ENCODE assay signal across 22 cellular contexts in the genomic region with DNA sequence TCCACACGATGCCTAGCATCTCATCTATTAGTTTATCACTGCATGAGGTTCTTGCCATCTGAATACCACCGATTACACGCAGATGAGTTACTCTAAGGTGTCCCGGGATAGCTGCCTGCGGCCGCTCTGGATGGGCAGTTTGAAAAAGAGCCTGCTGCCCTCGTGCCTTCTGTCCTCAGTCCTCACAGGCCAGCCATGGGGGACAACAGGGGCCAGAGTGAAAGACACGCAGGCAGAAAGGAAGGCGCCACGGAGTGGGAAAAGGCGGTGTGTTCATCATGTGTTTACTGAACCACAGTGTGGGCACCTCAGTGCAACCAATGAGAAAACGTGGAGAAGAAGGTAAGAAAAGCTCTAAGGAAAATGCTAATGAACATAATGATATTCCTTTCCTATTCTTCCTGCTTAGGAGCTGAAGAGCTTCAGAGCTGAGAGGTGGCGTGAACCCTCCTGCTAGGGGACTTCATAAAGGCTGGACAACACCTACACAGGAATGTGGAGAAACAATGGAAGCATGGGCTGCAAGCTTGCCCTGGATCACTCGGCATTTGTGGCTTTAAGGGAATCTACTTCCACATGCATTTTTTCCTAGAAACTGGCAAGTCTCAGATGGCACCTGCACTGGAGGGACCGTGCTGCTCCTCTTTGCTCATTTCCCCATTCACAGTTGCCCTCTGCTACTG. TPM values are rescaled to one million over a fixed set of nuclear protein-coding genes. Genes with fewer than 3 reads are reported as not detected.
A peak's percentile ranks its signal among the peaks of the same experiment; 100 is the strongest.
DNase-seq lines count a peak whose midpoint lies in the region; ATAC-seq, FAIRE-seq and TF ChIP-seq lines count a peak whose summit lies in the region.
"Had no signal": no experiment of that assay in that cellular context is flagged by ENCODE, and none has a peak within 500 bp of the region (broad histone marks: within the 10 kb centered on the region; RNA-seq: fewer than 3 reads in every experiment).

No MANE protein-coding gene starts in this region.

- H3K4me1 Mint-ChIP-seq in GM23338: peaks cover 21% of the 10 kb centered on the region
- H3K4me1 Mint-ChIP-seq in neural progenitor cell: peaks cover 32% of the 10 kb centered on the region

- H4K8ac ChIP-seq in H1 (ENCODE audit: extremely low read depth, insufficient read depth, low read length): peak overlapping the region; percentile 62

- ATAC-seq in GM23338: peak; percentile 75
- ATAC-seq: K562 had no signal

- 0 out of 2 replicates have a peak, but pooled peaks cover 2% of the 10 kb centered on the region for H3K79me1 ChIP-seq in H1 (ENCODE audit: low read depth, low read length)

- H3K9me3 Mint-ChIP-seq in GM23338 (no peaks in the 10 kb centered on the region), neural progenitor cell (no peaks in the 10 kb centered on the region)

- WGBS in H1 (ENCODE audit: extremely low coverage in 1 of 2, insufficient coverage in 1 of 2, insufficient read length in 1 of 2, insufficient replicate concordance in 2 of 2, low coverage in 1 of 2, low lambda C conversion rate in 2 of 2, missing lambda C conversion rate in 1 of 2), 2 experiments: 89% methylated on average over 15 of the region's 15 CpGs; no CpG with 5 or more reads in 1 of the 2 experiments

- H4K20me1 ChIP-seq in GM23338 (replicated peaks; ENCODE audit: insufficient read depth) (no peaks in the 10 kb centered on the region; the same call in 1 of the 2 replicates), MM.1S (ENCODE audit: insufficient read depth, low read length) (no peaks in the 10 kb centered on the region), H1 (replicated peaks in 1 of 2; ENCODE audit: control insufficient read depth in 1 of 2, insufficient read depth in 2 of 2, low read length in 2 of 2) (no peaks in the 10 kb centered on the region), neural progenitor cell (ENCODE audit: low read depth) (peaks cover 11% of the 10 kb centered on the region)

- CTCF ChIA-PET in H1 (lab: Charles Lee; ENCODE audit: partially characterized antibody): interaction anchor here (1.6 to 4.1 kb wide), 2 partner anchors 13 to 30 kb away, joined by 6 to 29 read pairs; no protein-coding TSS in a partner anchor

- no peak overlapping the region for H2BK20ac ChIP-seq in H1 (ENCODE audit: low read length)

- no peak overlapping the region for H3K4me3 ChIP-seq in GM23338
- peak overlapping the region; percentile 1; the same call in 1 of the 2 replicates for H3K4me3 ChIP-seq in MM.1S (ENCODE audit: low read length)
- H3K4me3 ChIP-seq in H1 (ENCODE audit: extremely low read depth in 1 of 4, insufficient read depth in 2 of 4, low read depth in 3 of 4, low read length in 4 of 4): no peak overlapping the region
- no peak overlapping the region for H3K4me3 ChIP-seq in neural progenitor cell
- H3K4me3 ChIP-seq: K562, PC-9, SK-N-MC had no signal

- no peaks in the 10 kb centered on the region for H3F3A ChIP-seq in GM23338 (replicated peaks; ENCODE audit: low read depth)
- peaks cover 37% of the 10 kb centered on the region for H3F3A ChIP-seq in MM.1S (ENCODE audit: insufficient read depth, low read length)
- peaks cover 11% of the 10 kb centered on the region for H3F3A ChIP-seq in neural progenitor cell (ENCODE audit: low read depth)

- H3K27me3 Mint-ChIP-seq in GM23338 (ENCODE audit: insufficient read depth, low read depth, poor library complexity) (peaks cover 11% of the 10 kb centered on the region), neural progenitor cell (ENCODE audit: insufficient read depth, low read depth) (no peaks in the 10 kb centered on the region)

- H3K27me3 ChIP-seq in GM23338 (ENCODE audit: insufficient read depth): no peaks in the 10 kb centered on the region
- H3K27me3 ChIP-seq in MM.1S (replicated peaks; ENCODE audit: insufficient read depth, low read length): no peaks in the 10 kb centered on the region
- H3K27me3 ChIP-seq in H1 (replicated peaks in 1 of 4; ENCODE audit: control insufficient read depth in 3 of 4, extremely low read depth in 1 of 4, insufficient read depth in 3 of 4, low read length in 3 of 4): no peaks in the 10 kb centered on the region
- no peaks in the 10 kb centered on the region for H3K27me3 ChIP-seq in neural progenitor cell
- H3K27me3 ChIP-seq: BE2C had no signal

- 0 out of 2 replicates have a peak overlapping the region, but pooled peaks have one; percentile 11 for H2BK5ac ChIP-seq in H1 (ENCODE audit: low read depth, low read length)

- H3K9ac ChIP-seq in MM.1S (ENCODE audit: low read length) (peak overlapping the region; percentile 28; the same call in 1 of the 2 replicates), H1 (replicated peaks in 1 of 4; ENCODE audit: extremely low read depth in 1 of 4, low read depth in 3 of 4, low read length in 3 of 4) (no peak overlapping the region), neural progenitor cell (no peak overlapping the region)

- no peak overlapping the region for H2AK5ac ChIP-seq in H1 (ENCODE audit: low read depth, low read length)

- TF ChIP-seq CTCF in GM23338 (conservative IDR thresholded peaks at IDR 0.05; ENCODE audit: low read depth in 2 of 2): no peak
- no peak for TF ChIP-seq CTCF in MM.1S (IDR thresholded peaks at IDR 0.05; ENCODE audit: low read length)
- TF ChIP-seq CTCF in H1 (IDR thresholded peaks at IDR 0.05; ENCODE audit: control extremely low read depth in 1 of 3, insufficient read depth in 1 of 3, low read depth in 1 of 3, low read length in 3 of 3): no peak
- no peak for TF ChIP-seq CTCF in neural progenitor cell (IDR thresholded peaks at IDR 0.05)

- H3K9me3 ChIP-seq in MM.1S (replicated peaks; ENCODE audit: insufficient read depth, low read length) (no peaks in the 10 kb centered on the region), H1 (ENCODE audit: insufficient read depth in 2 of 2, low read depth in 1 of 2, low read length in 1 of 2) (no peaks in the 10 kb centered on the region), neural progenitor cell (ENCODE audit: low read depth) (no peaks in the 10 kb centered on the region)
- H3K9me3 ChIP-seq: BE2C had no signal

- no peak overlapping the region for H3K4ac ChIP-seq in H1 (replicated peaks; ENCODE audit: insufficient read length, low read depth, low read length)

- no peak overlapping the region for H4K91ac ChIP-seq in H1 (replicated peaks; ENCODE audit: insufficient read length, low read length)

- no peak for TF ChIP-seq RAD21 in H1 (IDR thresholded peaks at IDR 0.05 in 1 of 2, conservative IDR thresholded peaks at IDR 0.05 in 1 of 2; ENCODE audit: low read depth in 2 of 2, low read length in 2 of 2)

- H3K27ac ChIP-seq in GM23338 (ENCODE audit: low read depth) (no peak overlapping the region), MM.1S (ENCODE audit: low read length) (peak overlapping the region; percentile 70; the same call in 1 of the 2 replicates), H1 (ENCODE audit: low read depth, low read length) (0 out of 2 replicates have a peak overlapping the region, but pooled peaks have one; percentile 24), neural progenitor cell (no peak overlapping the region)
- H3K27ac ChIP-seq: PC-9, SK-N-MC had no signal

- peak; percentile 37 for DNase-seq in GM23338 (ENCODE audit: low spot score)
- no peak for DNase-seq in MM.1S
- no peak for DNase-seq in H1 (ENCODE audit: low read depth in 1 of 2, low spot score in 2 of 2)
- DNase-seq in neural progenitor cell (ENCODE audit: low spot score): peak; percentile 49
- DNase-seq in COLO829 (ENCODE audit: low spot score): no peak
- no peak for DNase-seq in KG1 (lab: John Stamatoyannopoulos, UW)
- no peak for DNase-seq in NCI-H1092 treated with DMSO at 0.1 percent for 48 hours (lab: John Stamatoyannopoulos, UW)
- no peak for DNase-seq in NCI-H524 treated with DMSO at 0.1 percent for 48 hours (lab: John Stamatoyannopoulos, UW)
- DNase-seq: BE2C, DMS79, NCI-H1105 treated with DMSO at 0.1 percent for 48 hours, NCI-H2029 treated with DMSO at 0.1 percent for 48 hours, NCI-H345, NCI-H524, NCI-H82, PC-9, RPMI8226, SHP77 treated with DMSO at 0.1 percent for 48 hours, T-helper 1 cell had no signal

- H3K9me2 ChIP-seq in GM23338 (ENCODE audit: insufficient read depth) (no peaks in the 10 kb centered on the region), MM.1S (replicated peaks; ENCODE audit: insufficient read depth, low read length) (no peaks in the 10 kb centered on the region)

- no peak overlapping the region for H3K14ac ChIP-seq in H1 (ENCODE audit: insufficient read length)

- no peak for FAIRE-seq in H1 (lab: Jason Lieb, UNC)
- FAIRE-seq: H54, K562 had no signal

- H3K4me3 Mint-ChIP-seq in GM23338 (no peak overlapping the region), neural progenitor cell (no peak overlapping the region)

- H3K36me3 Mint-ChIP-seq in GM23338 (ENCODE audit: low read depth) (no peaks in the 10 kb centered on the region; the same call in 2 of the 3 replicates), neural progenitor cell (peaks cover 5% of the 10 kb centered on the region)

- no peak overlapping the region for H2AFZ ChIP-seq in GM23338
- no peak overlapping the region; the same call in 1 of the 2 replicates for H2AFZ ChIP-seq in MM.1S (ENCODE audit: low read length)
- H2AFZ ChIP-seq in H1 (ENCODE audit: low read length): no peak overlapping the region
- no peak overlapping the region for H2AFZ ChIP-seq in neural progenitor cell (replicated peaks)
- H2AFZ ChIP-seq: PC-9 had no signal

- no peak overlapping the region for H2BK12ac ChIP-seq in H1 (ENCODE audit: low read depth, low read length)

- no peak overlapping the region for H3K56ac ChIP-seq in H1 (replicated peaks; ENCODE audit: insufficient read length, low read depth, low read length)

- POLR2A ChIA-PET in H1 (lab: Charles Lee; ENCODE audit: partially characterized antibody): interaction anchor here (3.0 kb wide), 1 partner anchor 51 kb away, joined by 10 read pairs; the partner anchor contains the start of gene CABYR

- no peaks in the 10 kb centered on the region for H3K36me3 ChIP-seq in GM23338 (ENCODE audit: insufficient read depth)
- H3K36me3 ChIP-seq in MM.1S (replicated peaks; ENCODE audit: insufficient read depth, low read length): no peaks in the 10 kb centered on the region
- H3K36me3 ChIP-seq in H1 (ENCODE audit: control insufficient read depth in 2 of 4, insufficient read depth in 4 of 4, low read length in 3 of 4): peaks cover 0 to 3% (median 0%) of the 10 kb centered on the region in 4 experiments; a peak in 2 of 8 replicates
- H3K36me3 ChIP-seq in neural progenitor cell: no peaks in the 10 kb centered on the region
- H3K36me3 ChIP-seq: BE2C had no signal

- H3K27ac Mint-ChIP-seq in GM23338 (peak overlapping the region; percentile 64), neural progenitor cell (no peak overlapping the region)

- H3K79me2 ChIP-seq in GM23338 (replicated peaks; ENCODE audit: insufficient read depth): no peaks in the 10 kb centered on the region
- no peaks in the 10 kb centered on the region for H3K79me2 ChIP-seq in MM.1S (ENCODE audit: low read length)
- H3K79me2 ChIP-seq in H1 (ENCODE audit: control insufficient read depth in 1 of 2, insufficient read depth in 2 of 2, low read length in 2 of 2): no peaks in the 10 kb centered on the region
- no peaks in the 10 kb centered on the region for H3K79me2 ChIP-seq in neural progenitor cell (ENCODE audit: low read depth)

- H2BK120ac ChIP-seq in H1 (replicated peaks; ENCODE audit: low read depth, low read length): no peak overlapping the region

- no peaks in the 10 kb centered on the region for H3K23me2 ChIP-seq in H1 (ENCODE audit: low read depth, low read length)

- H4K5ac ChIP-seq in H1 (ENCODE audit: insufficient read length, low read depth, low read length): no peak overlapping the region

- no peak for TF ChIP-seq EP300 in H1 (IDR thresholded peaks at IDR 0.05; ENCODE audit: borderline replicate concordance in 1 of 2, low read depth in 2 of 2, low read length in 2 of 2)

- TF ChIP-seq POLR2A in H1 (IDR thresholded peaks at IDR 0.05; ENCODE audit: control extremely low read depth in 1 of 2, low read depth in 2 of 2, low read length in 2 of 2): no peak

- no peak overlapping the region for H2BK15ac ChIP-seq in H1 (ENCODE audit: low read length)

- peaks cover 1% of the 10 kb centered on the region; the same call in 1 of the 2 replicates for H3K4me1 ChIP-seq in GM23338 (ENCODE audit: insufficient read depth)
- peaks cover 47% of the 10 kb centered on the region for H3K4me1 ChIP-seq in MM.1S (ENCODE audit: low read length)
- H3K4me1 ChIP-seq in H1 (replicated peaks in 1 of 4; ENCODE audit: control insufficient read depth in 3 of 4, insufficient read depth in 4 of 4, low read length in 3 of 4): 0 out of 7 replicates have a peak, but pooled peaks cover 0 to 2% (median under 1%) of the 10 kb centered on the region in 4 experiments
- peaks cover 24% of the 10 kb centered on the region for H3K4me1 ChIP-seq in neural progenitor cell
- H3K4me1 ChIP-seq: BE2C had no signal

- no peak overlapping the region for H3K18ac ChIP-seq in H1 (ENCODE audit: extremely low read depth, low read length)

- no peak overlapping the region for H3K23ac ChIP-seq in H1 (ENCODE audit: insufficient read length)

- H3K4me2 ChIP-seq in GM23338: no peak overlapping the region
- H3K4me2 ChIP-seq in MM.1S (ENCODE audit: low read depth, low read length): peak overlapping the region; percentile 72
- no peak overlapping the region for H3K4me2 ChIP-seq in H1 (ENCODE audit: insufficient read depth in 1 of 2, low read depth in 2 of 2, low read length in 2 of 2)
- H3K4me2 ChIP-seq in neural progenitor cell: peak overlapping the region; percentile 13
- H3K4me2 ChIP-seq: PC-9 had no signal

RNA-seq across cellular contexts. Expression of gene CABYR, which starts 50.9 kb away (rescaled TPM):
- total RNA-seq in GM23338 (2014; rRNA removed; shearing (Covaris generic)): 34.6 and 48.4 TPM in 2 replicates
- polyA plus RNA-seq in GM23338 (2016; fragmentation: Nextera tagmentation; extraction: Ambion mirVana): 20.2 and 24.0 TPM in 2 replicates
- total RNA-seq in H1 (2021; fragmentation: NEBNext Ultra II Directional; extraction: Animal tissue kit (Norgen Biotek cat#: 25700)): 18.8 and 20.1 TPM in 2 replicates
- polyA plus RNA-seq in H1 (2011; rRNA removed): 9.4 and 14.5 TPM in 2 replicates
- polyA plus RNA-seq in H1 (2011; cell fraction: cytosol; rRNA removed): 12.6 TPM
- 16.6 TPM for polyA plus RNA-seq in H1 (2011; cell fraction: nucleus; rRNA removed)
- 14.4 to 20.9 TPM (median 16.7 TPM) in 4 replicates for polyA plus RNA-seq in H1 (2012, experiment 1 of 2)
- 5.9 TPM for polyA plus RNA-seq in H1 (2012, experiment 2 of 2)
- 30.9 TPM for polyA plus RNA-seq in H1 (2013, experiment 1 of 2)
- polyA plus RNA-seq in H1 (2013, experiment 2 of 2): 31.4 TPM
- polyA minus RNA-seq in H1 (2011; rRNA and poly(A)+ RNA removed): 14.4 and 19.5 TPM in 2 replicates
- 6.5 TPM for polyA minus RNA-seq in H1 (2011; cell fraction: cytosol; rRNA and poly(A)+ RNA removed)
- polyA minus RNA-seq in H1 (2011; cell fraction: nucleus; rRNA and poly(A)+ RNA removed): 26.7 TPM
- 12.0 and 14.2 TPM in 2 replicates for total RNA-seq in neural progenitor cell (ENCODE audit: low replicate concordance)
- total RNA-seq: K562 had no signal
- polyA plus RNA-seq: K562 had no signal

Comparison
In these comparisons a context has a peak if more than half of its experiments do, and no peak if none do; other contexts are left out.
1. DNase-seq: peak in GM23338 (single experiment) and neural progenitor cell (single experiment); none in MM.1S (single experiment), H1 (0 of 2), COLO829 (single experiment), KG1 (single experiment), NCI-H1092 treated with DMSO at 0.1 percent for 48 hours (single experiment) and NCI-H524 treated with DMSO at 0.1 percent for 48 hours (single experiment).
2. H3K27ac ChIP-seq: peak in MM.1S (single experiment) and H1 (single experiment); none in GM23338 (single experiment) and neural progenitor cell (single experiment).
3. H3K4me2 ChIP-seq: peak in MM.1S (single experiment) and neural progenitor cell (single experiment); none in GM23338 (single experiment) and H1 (0 of 2).